2 cellular contexts compared by ENCODE assay signal in genomic region chr1:59357645-59358044, GRCh38.
TF ChIP-seq lines count a peak whose summit lies in the region.

No MANE protein-coding gene starts in this region.

TF ChIP-seq in SK-N-SH, 30 proteins besides CTCF, POLR2A, EP300 and RAD21 (continued from another document):
- TF ChIP-seq REST (IDR thresholded peaks at IDR 0.05; ENCODE audit: low read depth, low read length): peak; percentile 87
- no peak for TF ChIP-seq RXRA (IDR thresholded peaks at IDR 0.05; ENCODE audit: borderline replicate concordance, low read depth)
- TF ChIP-seq MEF2A (IDR thresholded peaks at IDR 0.05; ENCODE audit: borderline replicate concordance, low read depth): no peak

TF ChIP-seq in SK-N-SH treated with all-trans-retinoic acid at 6 μM for 48 hours, 23 proteins besides CTCF, POLR2A, EP300 and RAD21 (continued from another document):
- TF ChIP-seq TSHZ2 (CRISPR knock-in tag; IDR thresholded peaks at IDR 0.05) (no peak), CREB5 (CRISPR knock-in tag; IDR thresholded peaks at IDR 0.05; ENCODE audit: low read depth) (no peak), ZNF8 (CRISPR knock-in tag; IDR thresholded peaks at IDR 0.05) (no peak), ESRRG (CRISPR knock-in tag; IDR thresholded peaks at IDR 0.05) (no peak), TCF4 (CRISPR knock-in tag; IDR thresholded peaks at IDR 0.05; ENCODE audit: borderline replicate concordance) (no peak), PPARA (CRISPR knock-in tag; IDR thresholded peaks at IDR 0.05; ENCODE audit: borderline replicate concordance) (no peak), ZFP3 (CRISPR knock-in tag; IDR thresholded peaks at IDR 0.05) (no peak), CSRNP3 (CRISPR knock-in tag; IDR thresholded peaks at IDR 0.05) (no peak), ARNTL (CRISPR knock-in tag; IDR thresholded peaks at IDR 0.05; ENCODE audit: borderline replicate concordance, low read depth) (no peak), GLIS3 (CRISPR knock-in tag; IDR thresholded peaks at IDR 0.05) (no peak), CSDC2 (CRISPR knock-in tag; IDR thresholded peaks at IDR 0.05) (no peak), ZC3H10 (CRISPR knock-in tag; IDR thresholded peaks at IDR 0.05) (no peak), SNAI2 (CRISPR knock-in tag; IDR thresholded peaks at IDR 0.05) (no peak), ZNF70 (CRISPR knock-in tag; IDR thresholded peaks at IDR 0.05) (no peak)
